ENCODE assay signal across 19 cellular contexts in the genomic region with DNA sequence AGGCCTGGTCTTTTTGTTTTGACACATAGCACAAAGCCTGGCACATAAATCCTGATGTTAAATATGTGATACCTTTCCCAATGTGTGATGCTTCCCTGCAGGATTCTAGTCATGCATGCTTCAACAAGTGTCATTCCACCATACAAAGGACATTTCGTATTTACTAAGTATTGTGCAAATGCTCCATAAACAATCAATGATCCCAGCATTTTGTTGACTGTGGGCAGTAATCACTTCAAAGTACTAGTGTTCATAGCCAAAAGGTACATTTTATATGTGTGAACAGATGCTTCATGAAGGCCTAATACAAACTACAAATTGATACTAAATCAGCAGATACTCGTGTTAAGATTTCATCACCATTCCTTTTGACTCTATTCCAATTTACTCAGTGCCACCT.
DNase-seq lines count a peak whose midpoint lies in the region; ATAC-seq and TF ChIP-seq lines count a peak whose summit lies in the region.
"Had no signal": no experiment of that assay in that cellular context is flagged by ENCODE, and none has a peak within 500 bp of the region (broad histone marks: within the 10 kb centered on the region; RNA-seq: fewer than 3 reads in every experiment).

No MANE protein-coding gene starts in this region.

- H3F3A ChIP-seq in DOHH2 (ENCODE audit: control insufficient read depth, insufficient read depth), result peaks cover 41% of the 10 kb centered on the region

- ATAC-seq in RWPE2 (ENCODE audit: low read depth), result no peak
- ATAC-seq in GM18520 (IDR thresholded peaks at IDR 0.05; ENCODE audit: unreplicated experiment), result no peak
- ATAC-seq in HG03045 (IDR thresholded peaks at IDR 0.05; ENCODE audit: unreplicated experiment), result no peak
- ATAC-seq: gastroesophageal sphincter; natural killer cell treated with Interleukin-12 subunit alpha and Interleukin-12 subunit beta and Interleukin-15 and Interleukin-18, amount 100 ng/mL, for 72 hours; Right ventricle myocardium inferior had no signal

- peak overlapping the region; percentile 79 for H3K4me2 ChIP-seq in DOHH2 (ENCODE audit: low read length)

- H3K9me3 ChIP-seq in DOHH2 (ENCODE audit: control insufficient read depth, insufficient read depth, low read length) (no peaks in the 10 kb centered on the region), RWPE2 (ENCODE audit: severe bottlenecking) (no peaks in the 10 kb centered on the region)
- H3K9me3 ChIP-seq: esophagus muscularis mucosa, gastroesophageal sphincter had no signal

- H3K36me3 ChIP-seq in DOHH2 (ENCODE audit: control insufficient read depth, low read length), result peaks cover 84% of the 10 kb centered on the region
- H3K36me3 ChIP-seq in RWPE2 (ENCODE audit: low read depth), result peaks cover 78% of the 10 kb centered on the region

- peaks cover 49% of the 10 kb centered on the region for H3K4me1 ChIP-seq in DOHH2 (ENCODE audit: control insufficient read depth, low read length)
- peaks cover 32% of the 10 kb centered on the region for H3K4me1 ChIP-seq in RWPE2 (ENCODE audit: insufficient read depth, poor library complexity, severe bottlenecking)

- no peak for TF ChIP-seq CTCF in DOHH2 (IDR thresholded peaks at IDR 0.05; ENCODE audit: low read depth, low read length, poor library complexity, severe bottlenecking)
- no peak for TF ChIP-seq CTCF in RWPE2 (IDR thresholded peaks at IDR 0.05; ENCODE audit: poor library complexity, severe bottlenecking)
- TF ChIP-seq CTCF in epithelial cell of esophagus (IDR thresholded peaks at IDR 0.05; ENCODE audit: insufficient read depth, low read depth, low read length, missing control alignments), result no peak

- H3K27ac ChIP-seq in DOHH2 (ENCODE audit: low read depth, low read length) (peak overlapping the region; percentile 27), RWPE2 (ENCODE audit: poor library complexity, severe bottlenecking) (peak overlapping the region; percentile 30)

- DNase-seq in NCI-H345 (lab: John Stamatoyannopoulos, UW), result peak; percentile 21
- DNase-seq in NCI-H345 treated with DMSO at 0.1 percent for 48 hours (lab: John Stamatoyannopoulos, UW; ENCODE audit: unreplicated experiment), result no peak
- no peak for DNase-seq in RWPE2 (ENCODE audit: low spot score)
- peak; percentile 7 for DNase-seq in epithelial cell of esophagus (ENCODE audit: low read depth)
- DNase-seq in hepatic stellate cell (ENCODE audit: low spot score), result no peak
- DNase-seq: C1 segment of cervical spinal cord; dorsolateral prefrontal cortex; H7; MV-4-11; NCI-H1694 treated with DMSO at 0.1 percent for 48 hours; stimulated activated CD4-positive, alpha-beta T cell treated with anti-CD3 and anti-CD28 coated beads, Interleukin-2, amount 100 ng/mL, for 24 hours; stimulated activated naive CD4-positive, alpha-beta T cell treated with Interleukin-2 at 50 U/mL for 16 hours had no signal

- H3K4me3 ChIP-seq in DOHH2 (ENCODE audit: low read length), result 0 out of 2 replicates have a peak overlapping the region, but pooled peaks have one; percentile 1
- no peak overlapping the region for H3K4me3 ChIP-seq in RWPE2 (ENCODE audit: severe bottlenecking)
- H3K4me3 ChIP-seq in epithelial cell of esophagus (ENCODE audit: low read length), result no peak overlapping the region
- H3K4me3 ChIP-seq: esophagus muscularis mucosa, gastroesophageal sphincter had no signal

- no peaks in the 10 kb centered on the region for H3K9me2 ChIP-seq in DOHH2 (replicated peaks; ENCODE audit: control insufficient read depth, low read length)

- H3K27me3 ChIP-seq in DOHH2 (ENCODE audit: control insufficient read depth, low read length) (no peaks in the 10 kb centered on the region), RWPE2 (ENCODE audit: insufficient read depth, poor library complexity, severe bottlenecking) (no peaks in the 10 kb centered on the region)
- H3K27me3 ChIP-seq: dorsolateral prefrontal cortex, esophagus muscularis mucosa, gastroesophageal sphincter had no signal

- H3K79me2 ChIP-seq in DOHH2 (ENCODE audit: control insufficient read depth, low read length), result peaks cover 94% of the 10 kb centered on the region

- H4K20me1 ChIP-seq in DOHH2 (ENCODE audit: control insufficient read depth, insufficient read depth, low read depth, low read length), result peaks cover 16% of the 10 kb centered on the region; the same call in 1 of the 2 replicates

Comparison
In these comparisons a context has a peak if more than half of its experiments do, and no peak if none do; other contexts are left out.
1. DNase-seq: peak in NCI-H345 (single experiment) and epithelial cell of esophagus (single experiment); none in NCI-H345 treated with DMSO at 0.1 percent for 48 hours (single experiment), RWPE2 (single experiment) and hepatic stellate cell (single experiment).